ENCODE assay signal across 30 cellular contexts in genomic region chr7:158476303-158476932, GRCh38.
"Had no signal": no experiment of that assay in that cellular context is flagged by ENCODE, and none has a peak within 500 bp of the region (broad histone marks: within the 10 kb centered on the region; RNA-seq: fewer than 3 reads in every experiment).

No MANE protein-coding gene starts in this region.

- H3K27me3 ChIP-seq: ascending aorta, cardiac muscle cell, dorsolateral prefrontal cortex, esophagus muscularis mucosa, foreskin keratinocyte had no signal

- H3K27ac Mint-ChIP-seq: activated CD4-positive, alpha-beta memory T cell treated with anti-CD3 and anti-CD28 coated beads, Interleukin-2, amount 10 ng/mL, durations not matched to agents 7 days and 5 days; activated CD4-positive, alpha-beta T cell treated with anti-CD3 and anti-CD28 coated beads, Interleukin-2, amount 10 ng/mL, durations not matched to agents 7 days and 5 days; activated naive CD4-positive, alpha-beta T cell treated with anti-CD3 and anti-CD28 coated beads, Interleukin-2, amount 10 ng/mL, durations not matched to agents 7 days and 5 days; activated naive CD4-positive, alpha-beta T cell treated with anti-CD3 and anti-CD28 coated beads, Interleukin-2, amount 50 U/mL, for 72 hours; activated naive CD8-positive, alpha-beta T cell treated with anti-CD3 and anti-CD28 coated beads, Interleukin-2, amount 10 ng/mL, durations not matched to agents 7 days and 5 days; activated T-cell treated with anti-CD3 and anti-CD28 coated beads, Interleukin-2, amount 50 U/mL, for 24 hours; activated T-cell treated with anti-CD3 and anti-CD28 coated beads, Interleukin-2, amount 50 U/mL, for 72 hours; dendritic cell treated with granulocyte-macrophage colony-stimulating factor and Interleukin-4, amounts not matched to agents 40 ng/mL and 50 ng/mL, for 4 days; endodermal cell had no signal

- H3K4me1 ChIP-seq: ascending aorta, breast epithelium, foreskin keratinocyte, gastrocnemius medialis had no signal

- H3K27ac ChIP-seq: ascending aorta, breast epithelium, cardiac muscle cell, coronary artery, esophagus muscularis mucosa, foreskin keratinocyte, gastrocnemius medialis had no signal

- H3K9me3 Mint-ChIP-seq: activated CD4-positive, alpha-beta memory T cell treated with anti-CD3 and anti-CD28 coated beads, Interleukin-2, amount 10 ng/mL, durations not matched to agents 7 days and 5 days; activated CD4-positive, alpha-beta T cell treated with anti-CD3 and anti-CD28 coated beads, Interleukin-2, amount 10 ng/mL, durations not matched to agents 7 days and 5 days; activated naive CD4-positive, alpha-beta T cell treated with anti-CD3 and anti-CD28 coated beads, Interleukin-2, amount 10 ng/mL, durations not matched to agents 7 days and 5 days; activated naive CD4-positive, alpha-beta T cell treated with anti-CD3 and anti-CD28 coated beads, Interleukin-2, amount 50 U/mL, for 72 hours; activated naive CD8-positive, alpha-beta T cell treated with anti-CD3 and anti-CD28 coated beads, Interleukin-2, amount 10 ng/mL, durations not matched to agents 7 days and 5 days; activated T-cell treated with anti-CD3 and anti-CD28 coated beads, Interleukin-2, amount 50 U/mL, for 24 hours; activated T-cell treated with anti-CD3 and anti-CD28 coated beads, Interleukin-2, amount 50 U/mL, for 72 hours; central memory CD8-positive, alpha-beta T cell; dendritic cell treated with granulocyte-macrophage colony-stimulating factor and Interleukin-4, amounts not matched to agents 40 ng/mL and 50 ng/mL, for 4 days; endodermal cell had no signal

- H3K4me1 Mint-ChIP-seq: activated CD4-positive, alpha-beta memory T cell treated with anti-CD3 and anti-CD28 coated beads, Interleukin-2, amount 10 ng/mL, durations not matched to agents 7 days and 5 days; central memory CD8-positive, alpha-beta T cell had no signal

- H3K36me3 ChIP-seq: ascending aorta, breast epithelium, cardiac muscle cell, esophagus muscularis mucosa, gastrocnemius medialis had no signal

- ATAC-seq: activated naive CD4-positive, alpha-beta T cell treated with anti-CD3 and anti-CD28 coated beads, Interleukin-2, amount 50 U/mL, for 72 hours; activated T-cell treated with anti-CD3 and anti-CD28 coated beads, Interleukin-2, amount 50 U/mL, for 72 hours; foreskin keratinocyte; gastrocnemius medialis had no signal

- H3K27me3 Mint-ChIP-seq: activated CD4-positive, alpha-beta memory T cell treated with anti-CD3 and anti-CD28 coated beads, Interleukin-2, amount 10 ng/mL, durations not matched to agents 7 days and 5 days; activated CD4-positive, alpha-beta T cell treated with anti-CD3 and anti-CD28 coated beads, Interleukin-2, amount 10 ng/mL, durations not matched to agents 7 days and 5 days; activated naive CD4-positive, alpha-beta T cell treated with anti-CD3 and anti-CD28 coated beads, Interleukin-2, amount 10 ng/mL, durations not matched to agents 7 days and 5 days; brain had no signal

- DNase-seq: activated CD4-positive, alpha-beta memory T cell treated with anti-CD3 and anti-CD28 coated beads, Interleukin-2, amount 10 ng/mL, durations not matched to agents 7 days and 5 days; activated CD4-positive, alpha-beta T cell treated with anti-CD3 and anti-CD28 coated beads for 1 hour; activated CD4-positive, alpha-beta T cell treated with anti-CD3 and anti-CD28 coated beads for 4 hours; activated CD4-positive, alpha-beta T cell treated with anti-CD3 and anti-CD28 coated beads, Interleukin-2, amount 10 ng/mL, durations not matched to agents 7 days and 5 days; activated CD4-positive, alpha-beta T cell treated with anti-CD3 and anti-CD28 coated beads, Interleukin-2, amount 50 U/mL, for 4 hours; activated CD8-positive, alpha-beta memory T cell treated with anti-CD3 and anti-CD28 coated beads, Interleukin-2, amount 50 U/mL, for 48 hours; activated gamma-delta T cell; activated naive CD4-positive, alpha-beta T cell; activated naive CD4-positive, alpha-beta T cell treated with anti-CD3 and anti-CD28 coated beads, Interleukin-2, amount 10 ng/mL, durations not matched to agents 7 days and 5 days; activated naive CD8-positive, alpha-beta T cell treated with anti-CD3 and anti-CD28 coated beads, Interleukin-2, amount 10 ng/mL, durations not matched to agents 7 days and 5 days; activated T-cell treated with anti-CD3 and anti-CD28 coated beads for 4 hours; activated T-cell treated with anti-CD3 and anti-CD28 coated beads, Interleukin-2, amount 50 U/mL, for 24 hours; activated T-cell treated with anti-CD3 and anti-CD28 coated beads, Interleukin-2, amount 50 U/mL, for 72 hours; effector memory CD4-positive, alpha-beta T cell; endodermal cell; erythroblast; foreskin keratinocyte; gastrocnemius medialis; glutamatergic neuron; T-helper 2 cell had no signal

- H3K4me3 ChIP-seq: ascending aorta, breast epithelium, cardiac muscle cell, coronary artery, dorsolateral prefrontal cortex, esophagus muscularis mucosa, gastrocnemius medialis had no signal

- H3K36me3 Mint-ChIP-seq: activated naive CD4-positive, alpha-beta T cell treated with anti-CD3 and anti-CD28 coated beads, Interleukin-2, amount 10 ng/mL, durations not matched to agents 7 days and 5 days; activated naive CD4-positive, alpha-beta T cell treated with anti-CD3 and anti-CD28 coated beads, Interleukin-2, amount 50 U/mL, for 72 hours; activated naive CD8-positive, alpha-beta T cell treated with anti-CD3 and anti-CD28 coated beads, Interleukin-2, amount 10 ng/mL, durations not matched to agents 7 days and 5 days had no signal

- H3K4me3 Mint-ChIP-seq: activated CD4-positive, alpha-beta memory T cell treated with anti-CD3 and anti-CD28 coated beads, Interleukin-2, amount 10 ng/mL, durations not matched to agents 7 days and 5 days; activated CD4-positive, alpha-beta T cell treated with anti-CD3 and anti-CD28 coated beads, Interleukin-2, amount 10 ng/mL, durations not matched to agents 7 days and 5 days; activated naive CD4-positive, alpha-beta T cell treated with anti-CD3 and anti-CD28 coated beads, Interleukin-2, amount 10 ng/mL, durations not matched to agents 7 days and 5 days; activated naive CD8-positive, alpha-beta T cell treated with anti-CD3 and anti-CD28 coated beads, Interleukin-2, amount 10 ng/mL, durations not matched to agents 7 days and 5 days; activated T-cell treated with anti-CD3 and anti-CD28 coated beads, Interleukin-2, amount 50 U/mL, for 24 hours; activated T-cell treated with anti-CD3 and anti-CD28 coated beads, Interleukin-2, amount 50 U/mL, for 72 hours; brain; central memory CD8-positive, alpha-beta T cell; dendritic cell treated with granulocyte-macrophage colony-stimulating factor and Interleukin-4, amounts not matched to agents 40 ng/mL and 50 ng/mL, for 4 days; endodermal cell had no signal
